15 cellular contexts compared by ENCODE assay signal in genomic region chr2:68432696-68433658, GRCh38. TPM values are rescaled to one million over a fixed set of nuclear protein-coding genes. Genes with fewer than 3 reads are reported as not detected.
DNase-seq lines count a peak whose midpoint lies in the region; ATAC-seq and FAIRE-seq lines count a peak whose summit lies in the region.
"Had no signal": no experiment of that assay in that cellular context is flagged by ENCODE, and none has a peak within 500 bp of the region (broad histone marks: within the 10 kb centered on the region; RNA-seq: fewer than 3 reads in every experiment).

No MANE protein-coding gene starts in this region.

- peak overlapping the region in 1 of 2 donors; percentile 54 for H3K4me3 Mint-ChIP-seq in effector memory CD8-positive, alpha-beta T cell
- H3K4me3 Mint-ChIP-seq: CD8-positive, alpha-beta T cell had no signal

- H3K4me1 ChIP-seq in small intestine (ENCODE audit: control insufficient read depth in 2 of 2, insufficient read depth in 1 of 2, low read depth in 1 of 2, low read length in 1 of 2) = peaks cover 0 to 2% of the 10 kb centered on the region in 2 donors

- 37 to 65% (median 57%) methylated on average over 14 of the region's 14 CpGs for WGBS in small intestine, 3 donors

- no peak for FAIRE-seq in small intestine (lab: Jason Lieb, UNC)

- H3K36me3 ChIP-seq in small intestine (ENCODE audit: control insufficient read depth in 2 of 2, insufficient read depth in 2 of 2, low read length in 2 of 2) = no peaks in the 10 kb centered on the region

- peaks cover 20 to 35% of the 10 kb centered on the region in 2 donors for H3K4me1 Mint-ChIP-seq in effector memory CD8-positive, alpha-beta T cell (ENCODE audit: low read depth in 2 of 2)

- no peak overlapping the region for H3K27ac ChIP-seq in small intestine (ENCODE audit: low read depth in 1 of 2, low read length in 1 of 2)

- DNase-seq in DMS53 treated with DMSO at 0.1 percent for 48 hours (lab: John Stamatoyannopoulos, UW; ENCODE audit: unreplicated experiment) (peak; percentile 60), NCI-H146 treated with DMSO at 0.1 percent for 48 hours (lab: John Stamatoyannopoulos, UW; ENCODE audit: unreplicated experiment) (peak; percentile 22), small intestine (peak; percentile 66), OCI-M2 (lab: John Stamatoyannopoulos, UW; ENCODE audit: unreplicated experiment) (no peak)
- no peak for DNase-seq in effector memory CD8-positive, alpha-beta T cell
- DNase-seq: CD8-positive, alpha-beta T cell; H7; Kasumi-1; NCI-H2081; NCI-H226; NCI-H82; SHP77 treated with DMSO at 0.1 percent for 48 hours had no signal

- no peaks in the 10 kb centered on the region for H3K9me3 ChIP-seq in small intestine (ENCODE audit: control insufficient read depth, low read depth)

- no peaks in the 10 kb centered on the region for H3K27me3 Mint-ChIP-seq in effector memory CD8-positive, alpha-beta T cell

- no peaks in the 10 kb centered on the region for H3K9me3 Mint-ChIP-seq in effector memory CD8-positive, alpha-beta T cell
- H3K9me3 Mint-ChIP-seq: CD8-positive, alpha-beta T cell had no signal

- peak overlapping the region; percentile 36 to 87 for H3K27ac Mint-ChIP-seq in effector memory CD8-positive, alpha-beta T cell
- H3K27ac Mint-ChIP-seq: CD8-positive, alpha-beta T cell had no signal

- no peak for ATAC-seq in effector memory CD8-positive, alpha-beta T cell (replicated peaks)
- ATAC-seq in GM18909 (IDR thresholded peaks at IDR 0.05; ENCODE audit: poor library complexity, unreplicated experiment) (no peak), GM18502 (IDR thresholded peaks at IDR 0.05; ENCODE audit: poor library complexity, unreplicated experiment) (no peak)
- ATAC-seq: CD8-positive, alpha-beta T cell; Panc1 had no signal

- H3K36me3 Mint-ChIP-seq in effector memory CD8-positive, alpha-beta T cell (ENCODE audit: insufficient read depth) = no peaks in the 10 kb centered on the region
- H3K36me3 Mint-ChIP-seq: CD8-positive, alpha-beta T cell had no signal

- H3K27me3 ChIP-seq in small intestine (ENCODE audit: control insufficient read depth in 2 of 2, insufficient read depth in 2 of 2, low read length in 2 of 2) = no peaks in the 10 kb centered on the region

- H3K4me3 ChIP-seq in small intestine (ENCODE audit: low read depth in 1 of 2, low read length in 2 of 2) = no peak overlapping the region

RNA-seq across cellular contexts. Expression of gene FBXO48, which starts 34.1 kb away (rescaled TPM):
- 1 to 10 TPM in 2 of 3 donors, under 1 TPM in 1; 0.78 to 2.2 (median 1.1) TPM for polyA plus RNA-seq in small intestine

RNA-seq across cellular contexts. Expression of gene APLF, which starts 34.4 kb away (rescaled TPM):
- polyA plus RNA-seq in small intestine = under 1 TPM; 0.27 to 0.45 (median 0.42) TPM

Comparison
In these comparisons a context has a peak if more than half of its experiments do, and no peak if none do; other contexts are left out.
1. DNase-seq: peak in DMS53 treated with DMSO at 0.1 percent for 48 hours (single experiment), NCI-H146 treated with DMSO at 0.1 percent for 48 hours (single experiment) and small intestine (single experiment); none in effector memory CD8-positive, alpha-beta T cell (0 of 3) and OCI-M2 (single experiment).